ENCODE assay signal across 20 cellular contexts in the genomic region with DNA sequence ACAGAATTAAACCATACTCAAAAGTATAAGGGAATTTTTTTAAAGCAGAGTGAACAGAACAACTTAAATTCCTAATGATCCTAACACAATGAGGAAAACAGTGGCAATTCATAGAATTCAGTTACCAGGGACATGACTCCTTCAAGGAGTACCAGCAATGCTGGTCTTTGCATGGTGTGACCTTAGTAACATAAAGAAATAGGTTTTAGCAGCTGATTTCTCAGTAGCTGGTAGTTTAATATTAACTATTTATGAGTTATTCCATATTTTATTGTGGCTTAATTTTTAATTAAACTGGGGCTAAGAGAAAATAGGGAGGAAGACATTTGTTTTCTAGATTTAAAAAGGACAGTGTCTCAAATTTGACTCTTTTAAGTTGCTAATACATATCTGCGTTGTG. TPM values are rescaled to one million over a fixed set of nuclear protein-coding genes. Genes with fewer than 3 reads are reported as not detected.
DNase-seq lines count a peak whose midpoint lies in the region; ATAC-seq and TF ChIP-seq lines count a peak whose summit lies in the region.
"Had no signal": no experiment of that assay in that cellular context is flagged by ENCODE, and none has a peak within 500 bp of the region (broad histone marks: within the 10 kb centered on the region; RNA-seq: fewer than 3 reads in every experiment).

No MANE protein-coding gene starts in this region.

- H3K9ac ChIP-seq in SK-N-SH = no peak overlapping the region

- DNase-seq in CD14-positive monocyte (ENCODE audit: low spot score) (no peak), WTC11 (ENCODE audit: low spot score) (no peak), prostate gland (ENCODE audit: low spot score) (no peak), SK-N-SH (no peak), NCI-H2029 (lab: John Stamatoyannopoulos, UW) (no peak), SW480 (ENCODE audit: low spot score) (no peak), osteoblast (ENCODE audit: insufficient read length, low spot score, missing footprints) (no peak)
- DNase-seq: activated CD4-positive, alpha-beta memory T cell treated with anti-CD3 and anti-CD28 coated beads for 36 hours; COR-L47; esophagus squamous epithelium; naive thymus-derived CD4-positive, alpha-beta T cell; NCI-H2081 treated with DMSO at 0.1 percent for 48 hours; NCI-H524; retina; stimulated activated CD4-positive, alpha-beta T cell treated with anti-CD3 and anti-CD28 coated beads, Interleukin-15, amount 100 ng/mL, for 24 hours had no signal

- CTCF ChIA-PET in WTC11 (lab: Charles Lee) = no interaction called here
- CTCF ChIA-PET in SK-N-SH (lab: Yijun Ruan, JAX) = no interaction called here

- TF ChIP-seq RAD21 in SK-N-SH (IDR thresholded peaks at IDR 0.05; ENCODE audit: low read length) = no peak

- WGBS in prostate gland = 60% methylated on average over 1 of the region's 1 CpG
- WGBS in SK-N-SH (ENCODE audit: low lambda C conversion rate) = 85% methylated on average over 1 of the region's 1 CpG

- H3K4me1 ChIP-seq in prostate gland (replicated peaks) (no peaks in the 10 kb centered on the region), SK-N-SH (ENCODE audit: control insufficient read depth in 1 of 2, insufficient read depth in 2 of 2, low read depth in 1 of 2, low read length in 1 of 2) (no peaks in the 10 kb centered on the region), osteoblast (ENCODE audit: insufficient read depth, low read length) (no peaks in the 10 kb centered on the region)
- H3K4me1 ChIP-seq: esophagus squamous epithelium had no signal

- H4K20me1 ChIP-seq in SK-N-SH (ENCODE audit: insufficient read depth) = 0 out of 2 replicates have a peak, but pooled peaks cover 6% of the 10 kb centered on the region
- H4K20me1 ChIP-seq in osteoblast (ENCODE audit: insufficient read depth, low read length) = peaks cover 3% of the 10 kb centered on the region

- H3K27me3 ChIP-seq in layer of hippocampus (ENCODE audit: control insufficient read depth, insufficient read depth, low read length) (no peaks in the 10 kb centered on the region), prostate gland (replicated peaks; ENCODE audit: insufficient read depth) (no peaks in the 10 kb centered on the region), SK-N-SH (ENCODE audit: insufficient read depth) (no peaks in the 10 kb centered on the region), osteoblast (ENCODE audit: insufficient read depth, low read length) (no peaks in the 10 kb centered on the region)
- H3K27me3 ChIP-seq: cardiac muscle cell, esophagus squamous epithelium had no signal

- TF ChIP-seq EP300 in SK-N-SH (IDR thresholded peaks at IDR 0.05; ENCODE audit: borderline replicate concordance in 1 of 2, low read depth in 1 of 2, low read length in 1 of 2) = no peak

- H3K9me3 Mint-ChIP-seq in CD14-positive monocyte (peaks cover 0 to 2% (median 0%) of the 10 kb centered on the region in 7 donors), WTC11 (no peaks in the 10 kb centered on the region)
- H3K9me3 Mint-ChIP-seq: activated CD4-positive, alpha-beta memory T cell treated with anti-CD3 and anti-CD28 coated beads for 36 hours; naive thymus-derived CD4-positive, alpha-beta T cell; stimulated activated memory B cell treated with anti-CD40 and anti-IgM and Interleukin-4, amounts not matched to agents 10 μg/mL and 1 μg/mL and 100 μg/mL, for 72 hours; T-cell had no signal

- H3K9me2 ChIP-seq in SK-N-SH = no peaks in the 10 kb centered on the region

- no peak for TF ChIP-seq POLR2A in prostate gland (IDR thresholded peaks at IDR 0.05)

- H3K4me2 ChIP-seq in SK-N-SH (no peak overlapping the region), osteoblast (ENCODE audit: insufficient read depth, low read length) (no peak overlapping the region)

- peaks cover 17% of the 10 kb centered on the region for H3K4me1 Mint-ChIP-seq in CD14-positive monocyte
- H3K4me1 Mint-ChIP-seq in WTC11 = peaks cover 12% of the 10 kb centered on the region

- H2AFZ ChIP-seq in SK-N-SH (ENCODE audit: low read depth) (no peak overlapping the region), osteoblast (ENCODE audit: low read length) (no peak overlapping the region)

- peak overlapping the region in 1 of 2 donors; percentile 83 for H3K4me3 Mint-ChIP-seq in CD14-positive monocyte
- no peak overlapping the region for H3K4me3 Mint-ChIP-seq in WTC11
- H3K4me3 Mint-ChIP-seq: activated CD4-positive, alpha-beta memory T cell treated with anti-CD3 and anti-CD28 coated beads for 36 hours; naive thymus-derived CD4-positive, alpha-beta T cell; stimulated activated memory B cell treated with anti-CD40 and anti-IgM and Interleukin-4, amounts not matched to agents 10 μg/mL and 1 μg/mL and 100 μg/mL, for 72 hours; T-cell had no signal

- H3F3A ChIP-seq in SK-N-SH (replicated peaks; ENCODE audit: insufficient read depth) = peaks cover 5% of the 10 kb centered on the region

- H3K27ac ChIP-seq in layer of hippocampus (ENCODE audit: low read depth, low read length) = peak overlapping the region; percentile 76
- peak overlapping the region; percentile 16 to 29 for H3K27ac ChIP-seq in prostate gland
- no peak overlapping the region for H3K27ac ChIP-seq in SK-N-SH (ENCODE audit: low read depth in 2 of 2, low read length in 1 of 2)
- H3K27ac ChIP-seq in osteoblast (ENCODE audit: low read depth, low read length) = no peak overlapping the region
- H3K27ac ChIP-seq: esophagus squamous epithelium had no signal

- no peaks in the 10 kb centered on the region for H3K36me3 ChIP-seq in prostate gland
- H3K36me3 ChIP-seq in SK-N-SH (replicated peaks in 1 of 2; ENCODE audit: control insufficient read depth in 1 of 2, insufficient read depth in 2 of 2, low read length in 1 of 2) = peaks cover 0 to 13% of the 10 kb centered on the region in 2 experiments
- H3K36me3 ChIP-seq in osteoblast (ENCODE audit: insufficient read depth, low read length) = no peaks in the 10 kb centered on the region
- H3K36me3 ChIP-seq: esophagus squamous epithelium had no signal

- POLR2A ChIA-PET in WTC11 (lab: Charles Lee) = no interaction called here
- POLR2A ChIA-PET in SK-N-SH (lab: Yijun Ruan, JAX) = no interaction called here

- ATAC-seq in WTC11 = no peak

- TF ChIP-seq CTCF in CD14-positive monocyte (IDR thresholded peaks at IDR 0.05) (no peak), WTC11 (IDR thresholded peaks at IDR 0.05) (no peak), prostate gland (IDR thresholded peaks at IDR 0.05) (no peak), SK-N-SH (IDR thresholded peaks at IDR 0.05) (no peak), osteoblast (IDR thresholded peaks at IDR 0.05; ENCODE audit: extremely low read depth, low read depth, low read length) (no peak)

- peaks cover 5 to 8% of the 10 kb centered on the region in 2 donors for H3K36me3 Mint-ChIP-seq in CD14-positive monocyte
- peaks cover 2% of the 10 kb centered on the region; the same call in 1 of the 2 replicates for H3K36me3 Mint-ChIP-seq in WTC11
- H3K36me3 Mint-ChIP-seq: activated CD4-positive, alpha-beta memory T cell treated with anti-CD3 and anti-CD28 coated beads for 36 hours; naive thymus-derived CD4-positive, alpha-beta T cell; stimulated activated memory B cell treated with anti-CD40 and anti-IgM and Interleukin-4, amounts not matched to agents 10 μg/mL and 1 μg/mL and 100 μg/mL, for 72 hours; T-cell had no signal

- no peaks in the 10 kb centered on the region for H3K9me3 ChIP-seq in prostate gland
- no peaks in the 10 kb centered on the region for H3K9me3 ChIP-seq in SK-N-SH
- no peaks in the 10 kb centered on the region for H3K9me3 ChIP-seq in osteoblast (ENCODE audit: low read depth, low read length)
- H3K9me3 ChIP-seq: esophagus squamous epithelium had no signal

- H3K79me2 ChIP-seq in SK-N-SH (ENCODE audit: insufficient read depth) = no peaks in the 10 kb centered on the region; the same call in 1 of the 2 replicates
- peaks cover 5% of the 10 kb centered on the region for H3K79me2 ChIP-seq in osteoblast (ENCODE audit: insufficient read depth, low read length)

- intact Hi-C loops in CD14-positive monocyte (cut with micrococcal nuclease) (no loop called here), prostate gland (cut with DNase I) (no loop called here)

- H3K27me3 Mint-ChIP-seq in CD14-positive monocyte (ENCODE audit: low read depth in 3 of 3) (no peaks in the 10 kb centered on the region), WTC11 (ENCODE audit: low read depth) (no peaks in the 10 kb centered on the region)
- H3K27me3 Mint-ChIP-seq: activated CD4-positive, alpha-beta memory T cell treated with anti-CD3 and anti-CD28 coated beads for 36 hours; naive thymus-derived CD4-positive, alpha-beta T cell; stimulated activated memory B cell treated with anti-CD40 and anti-IgM and Interleukin-4, amounts not matched to agents 10 μg/mL and 1 μg/mL and 100 μg/mL, for 72 hours; T-cell had no signal

- H3K4me3 ChIP-seq in prostate gland = no peak overlapping the region
- no peak overlapping the region for H3K4me3 ChIP-seq in SK-N-SH (ENCODE audit: low read depth in 2 of 2, low read length in 1 of 2)
- no peak overlapping the region for H3K4me3 ChIP-seq in osteoblast (ENCODE audit: insufficient read depth, low read length)
- H3K4me3 ChIP-seq: cardiac muscle cell, esophagus squamous epithelium, lung had no signal

- peak overlapping the region in 6 of 7 donors; percentile 51 to 88 (median 65) for H3K27ac Mint-ChIP-seq in CD14-positive monocyte
- H3K27ac Mint-ChIP-seq in WTC11 = peak overlapping the region; percentile 34
- H3K27ac Mint-ChIP-seq: activated CD4-positive, alpha-beta memory T cell treated with anti-CD3 and anti-CD28 coated beads for 36 hours; naive thymus-derived CD4-positive, alpha-beta T cell; stimulated activated memory B cell treated with anti-CD40 and anti-IgM and Interleukin-4, amounts not matched to agents 10 μg/mL and 1 μg/mL and 100 μg/mL, for 72 hours; T-cell had no signal

TF ChIP-seq in SK-N-SH, 30 proteins besides CTCF, POLR2A, EP300 and RAD21 (continues in another document):
- no peak for TF ChIP-seq EZH2phosphoT487 (IDR thresholded peaks at IDR 0.05; ENCODE audit: borderline replicate concordance, low read depth)

RNA-seq across cellular contexts. Expression of a gene that starts 30.9 kb away (rescaled TPM):
- polyA plus RNA-seq in CD14-positive monocyte (1 to 10 TPM; 2.8 to 5.7 TPM), SK-N-SH (2012; rRNA removed) (12.3 and 13.7 TPM in 2 replicates)
- total RNA-seq in WTC11 (2021) (62.6 to 76.1 TPM (median 64.0 TPM) in 3 replicates), prostate gland (10 to 100 TPM; 88.6 to 93.4 TPM), osteoblast (26.5 and 29.0 TPM in 2 replicates)
- polyA plus RNA-seq in SK-N-SH (2012; cell fraction: cytosol; rRNA removed) = 7.4 and 8.5 TPM in 2 replicates
- polyA plus RNA-seq in SK-N-SH (2012; cell fraction: nucleus; rRNA removed) = 69.3 and 80.7 TPM in 2 replicates

RNA-seq across cellular contexts. Expression of a gene that starts 51.5 kb away (rescaled TPM):
- polyA plus RNA-seq in CD14-positive monocyte = 100 to 1,000 TPM; 197 to 225 TPM
- 50.7 to 51.7 TPM (median 51.1 TPM) in 3 replicates for total RNA-seq in WTC11 (2021)
- 100 to 1,000 TPM; 114 to 118 TPM for total RNA-seq in prostate gland
- 0.58 and 0.73 TPM in 2 replicates for polyA plus RNA-seq in SK-N-SH (2012; rRNA removed)
- polyA plus RNA-seq in SK-N-SH (2012; cell fraction: cytosol; rRNA removed) = 0.13 and 0.29 TPM in 2 replicates
- polyA plus RNA-seq in SK-N-SH (2012; cell fraction: nucleus; rRNA removed) = 4.8 and 6.8 TPM in 2 replicates
- 85.4 and 87.5 TPM in 2 replicates for total RNA-seq in osteoblast

RNA-seq across cellular contexts. Expression of a gene that starts 59.8 kb away (rescaled TPM):
- polyA plus RNA-seq in CD14-positive monocyte (100 to 1,000 TPM; 114 to 141 TPM), SK-N-SH (2012; rRNA removed) (87.2 and 123 TPM in 2 replicates)
- total RNA-seq in WTC11 (2021) (221 to 247 TPM (median 240 TPM) in 3 replicates), prostate gland (100 to 1,000 TPM; 247 to 274 TPM), osteoblast (60.7 and 73.1 TPM in 2 replicates)
- polyA plus RNA-seq in SK-N-SH (2012; cell fraction: cytosol; rRNA removed) = 58.2 and 80.4 TPM in 2 replicates
- 123 and 172 TPM in 2 replicates for polyA plus RNA-seq in SK-N-SH (2012; cell fraction: nucleus; rRNA removed)

Comparison
In these comparisons a context has a peak if more than half of its experiments do, and no peak if none do; other contexts are left out.
1. H3K27ac ChIP-seq: peak in layer of hippocampus (single experiment) and prostate gland (2 of 2); none in SK-N-SH (0 of 2) and osteoblast (single experiment).